Comparison of ENCODE assay signal across 12 cellular contexts in genomic region chr6:144897441-144897921, GRCh38.
DNase-seq lines count a peak whose midpoint lies in the region; ATAC-seq, FAIRE-seq and TF ChIP-seq lines count a peak whose summit lies in the region.
"Had no signal": no experiment of that assay in that cellular context is flagged by ENCODE, and none has a peak within 500 bp of the region (broad histone marks: within the 10 kb centered on the region; RNA-seq: fewer than 3 reads in every experiment).

No MANE protein-coding gene starts in this region.

- TF ChIP-seq CTCF in AG09309 (IDR thresholded peaks at IDR 0.05; ENCODE audit: control insufficient read depth, insufficient read depth, low read depth, low read length, missing control alignments): no peak
- TF ChIP-seq CTCF in astrocyte of the spinal cord (IDR thresholded peaks at IDR 0.05; ENCODE audit: low read depth, low read length): no peak
- TF ChIP-seq CTCF in kidney epithelial cell (IDR thresholded peaks at IDR 0.05; ENCODE audit: insufficient read depth, low read length, poor library complexity, severe bottlenecking): no peak

- H3K4me3 Mint-ChIP-seq in activated CD4-positive, alpha-beta T cell treated with anti-CD3 and anti-CD28 coated beads for 36 hours: no peak overlapping the region
- H3K4me3 Mint-ChIP-seq: activated CD4-positive, alpha-beta memory T cell treated with anti-CD3 and anti-CD28 coated beads, Interleukin-2, amount 10 ng/mL, durations not matched to agents 7 days and 5 days; CD8-positive, alpha-beta T cell had no signal

- DNase-seq in AG09309 (ENCODE audit: low read depth) (peak; percentile 85), HTR-8/SVneo (ENCODE audit: insufficient read length, low spot score) (peak; percentile 37), astrocyte of the spinal cord (ENCODE audit: low read depth, low spot score) (peak; percentile 73), kidney epithelial cell (ENCODE audit: low read depth) (peak; percentile 55), occipital lobe (lab: John Stamatoyannopoulos, UW) (no peak), NCI-H2227 treated with DMSO at 0.1 percent for 48 hours (lab: John Stamatoyannopoulos, UW) (no peak)
- DNase-seq in activated CD4-positive, alpha-beta T cell treated with anti-CD3 and anti-CD28 coated beads for 36 hours: no peak
- DNase-seq: activated CD4-positive, alpha-beta memory T cell treated with anti-CD3 and anti-CD28 coated beads, Interleukin-2, amount 10 ng/mL, durations not matched to agents 7 days and 5 days; CD8-positive, alpha-beta T cell; NCI-H2081 treated with DMSO at 0.1 percent for 48 hours; SHP77 treated with DMSO at 0.1 percent for 48 hours had no signal

- no peak overlapping the region for H3K27ac Mint-ChIP-seq in activated CD4-positive, alpha-beta T cell treated with anti-CD3 and anti-CD28 coated beads for 36 hours
- H3K27ac Mint-ChIP-seq: activated CD4-positive, alpha-beta memory T cell treated with anti-CD3 and anti-CD28 coated beads, Interleukin-2, amount 10 ng/mL, durations not matched to agents 7 days and 5 days; CD8-positive, alpha-beta T cell had no signal

- H3K4me3 ChIP-seq in AG09309 (ENCODE audit: control insufficient read depth, low read depth, low read length) (no peak overlapping the region), astrocyte of the spinal cord (ENCODE audit: low read depth, low read length) (no peak overlapping the region), kidney epithelial cell (ENCODE audit: low read depth, low read length) (no peak overlapping the region)

- POLR2A ChIA-PET in activated CD4-positive, alpha-beta T cell treated with anti-CD3 and anti-CD28 coated beads for 36 hours (lab: Charles Lee): no interaction called here

- peaks cover under 1% of the 10 kb centered on the region for H3K9me3 Mint-ChIP-seq in activated CD4-positive, alpha-beta T cell treated with anti-CD3 and anti-CD28 coated beads for 36 hours (ENCODE audit: low read depth)
- H3K9me3 Mint-ChIP-seq: activated CD4-positive, alpha-beta memory T cell treated with anti-CD3 and anti-CD28 coated beads, Interleukin-2, amount 10 ng/mL, durations not matched to agents 7 days and 5 days had no signal

- H3K27me3 Mint-ChIP-seq in activated CD4-positive, alpha-beta T cell treated with anti-CD3 and anti-CD28 coated beads for 36 hours: peaks cover 2% of the 10 kb centered on the region

- FAIRE-seq in HTR-8/SVneo (lab: Jason Lieb, UNC): no peak

- intact Hi-C loops in activated CD4-positive, alpha-beta T cell treated with anti-CD3 and anti-CD28 coated beads for 36 hours (cut with DNase I, micrococcal nuclease): loop anchor here in 1 of 2 experiments (2.0 kb wide), 1 partner anchor 31 kb away; no protein-coding TSS in a partner anchor

- no peak for ATAC-seq in activated CD4-positive, alpha-beta T cell treated with anti-CD3 and anti-CD28 coated beads for 36 hours
- no peak for ATAC-seq in HG02970 (IDR thresholded peaks at IDR 0.05; ENCODE audit: low FRiP score, unreplicated experiment)
- ATAC-seq: CD8-positive, alpha-beta T cell had no signal

- CTCF ChIA-PET in activated CD4-positive, alpha-beta T cell treated with anti-CD3 and anti-CD28 coated beads for 36 hours (lab: Charles Lee): no interaction called here

- no peaks in the 10 kb centered on the region for H3K36me3 ChIP-seq in kidney epithelial cell (ENCODE audit: control insufficient read depth, insufficient read depth, low read length)

- H3K27me3 ChIP-seq in kidney epithelial cell (ENCODE audit: control insufficient read depth, insufficient read depth, low read length): no peaks in the 10 kb centered on the region

- in situ Hi-C loops in astrocyte of the spinal cord (cut with HindIII; ENCODE audit: low sequenced_read_pairs): no loop called here

- no peaks in the 10 kb centered on the region for H3K4me1 Mint-ChIP-seq in activated CD4-positive, alpha-beta T cell treated with anti-CD3 and anti-CD28 coated beads for 36 hours
- H3K4me1 Mint-ChIP-seq: activated CD4-positive, alpha-beta memory T cell treated with anti-CD3 and anti-CD28 coated beads, Interleukin-2, amount 10 ng/mL, durations not matched to agents 7 days and 5 days had no signal

- H3K36me3 Mint-ChIP-seq in activated CD4-positive, alpha-beta T cell treated with anti-CD3 and anti-CD28 coated beads for 36 hours (ENCODE audit: low read depth): no peaks in the 10 kb centered on the region
- H3K36me3 Mint-ChIP-seq: CD8-positive, alpha-beta T cell had no signal

Comparison
In these comparisons a context has a peak if more than half of its experiments do, and no peak if none do; other contexts are left out.
1. DNase-seq: peak in AG09309 (single experiment), HTR-8/SVneo (single experiment), astrocyte of the spinal cord (single experiment) and kidney epithelial cell (single experiment); none in activated CD4-positive, alpha-beta T cell treated with anti-CD3 and anti-CD28 coated beads for 36 hours (single experiment), occipital lobe (single experiment) and NCI-H2227 treated with DMSO at 0.1 percent for 48 hours (single experiment).